Comparison of ENCODE assay signal across 13 cellular contexts in genomic region chr3:73559730-73560129, GRCh38.
"Had no signal": no experiment of that assay in that cellular context is flagged by ENCODE, and none has a peak within 500 bp of the region (broad histone marks: within the 10 kb centered on the region; RNA-seq: fewer than 3 reads in every experiment).

No MANE protein-coding gene starts in this region.

- DNase-seq: activated CD4-positive, alpha-beta memory T cell treated with anti-CD3 and anti-CD28 coated beads, Interleukin-2, amount 10 ng/mL, durations not matched to agents 7 days and 5 days; activated CD4-positive, alpha-beta T cell treated with anti-CD3 and anti-CD28 coated beads for 36 hours; activated naive CD8-positive, alpha-beta T cell treated with anti-CD3 and anti-CD28 coated beads, Interleukin-2, amount 10 ng/mL, durations not matched to agents 7 days and 5 days; activated T-cell treated with anti-CD3 and anti-CD28 coated beads, Interleukin-2, amount 50 U/mL, for 72 hours; aorta; lower lobe of right lung; occipital lobe; stimulated activated CD4-positive, alpha-beta T cell treated with anti-CD3 and anti-CD28 coated beads, Interleukin-4, amount 100 ng/mL, for 1 hour; stimulated activated CD8-positive, alpha-beta memory T cell treated with anti-CD3 and anti-CD28 coated beads, Interleukin-4, amount 100 ng/mL, for 48 hours; uterus had no signal

- H3K27ac Mint-ChIP-seq: activated CD4-positive, alpha-beta memory T cell treated with anti-CD3 and anti-CD28 coated beads, Interleukin-2, amount 10 ng/mL, durations not matched to agents 7 days and 5 days; activated CD4-positive, alpha-beta T cell treated with anti-CD3 and anti-CD28 coated beads for 36 hours; activated naive CD8-positive, alpha-beta T cell treated with anti-CD3 and anti-CD28 coated beads, Interleukin-2, amount 10 ng/mL, durations not matched to agents 7 days and 5 days; activated T-cell treated with anti-CD3 and anti-CD28 coated beads, Interleukin-2, amount 50 U/mL, for 72 hours; natural killer cell treated with Interleukin-12 subunit alpha and Interleukin-12 subunit beta and Interleukin-15 and Interleukin-18, amount 100 ng/mL, for 72 hours; stimulated activated naive CD8-positive, alpha-beta T cell treated with anti-CD3 and anti-CD28 coated beads, Interleukin-15, Interleukin-2, amounts not matched to agents 100 ng/mL and 50 ng/mL, for 24 hours had no signal

- H3K9me3 ChIP-seq: lower lobe of right lung, uterus had no signal

- H3K36me3 Mint-ChIP-seq: activated naive CD8-positive, alpha-beta T cell treated with anti-CD3 and anti-CD28 coated beads, Interleukin-2, amount 10 ng/mL, durations not matched to agents 7 days and 5 days; natural killer cell treated with Interleukin-12 subunit alpha and Interleukin-12 subunit beta and Interleukin-15 and Interleukin-18, amount 100 ng/mL, for 72 hours had no signal

- H3K4me3 Mint-ChIP-seq: activated CD4-positive, alpha-beta memory T cell treated with anti-CD3 and anti-CD28 coated beads, Interleukin-2, amount 10 ng/mL, durations not matched to agents 7 days and 5 days; activated CD4-positive, alpha-beta T cell treated with anti-CD3 and anti-CD28 coated beads for 36 hours; activated naive CD8-positive, alpha-beta T cell treated with anti-CD3 and anti-CD28 coated beads, Interleukin-2, amount 10 ng/mL, durations not matched to agents 7 days and 5 days; activated T-cell treated with anti-CD3 and anti-CD28 coated beads, Interleukin-2, amount 50 U/mL, for 72 hours; natural killer cell treated with Interleukin-12 subunit alpha and Interleukin-12 subunit beta and Interleukin-15 and Interleukin-18, amount 100 ng/mL, for 72 hours; stimulated activated naive CD8-positive, alpha-beta T cell treated with anti-CD3 and anti-CD28 coated beads, Interleukin-15, Interleukin-2, amounts not matched to agents 100 ng/mL and 50 ng/mL, for 24 hours had no signal

- H3K27me3 ChIP-seq: uterus had no signal

- H3K4me3 ChIP-seq: lower lobe of right lung, uterus had no signal

- H3K36me3 ChIP-seq: lower lobe of right lung, uterus had no signal

- H3K27me3 Mint-ChIP-seq: activated CD4-positive, alpha-beta memory T cell treated with anti-CD3 and anti-CD28 coated beads, Interleukin-2, amount 10 ng/mL, durations not matched to agents 7 days and 5 days; activated CD4-positive, alpha-beta T cell treated with anti-CD3 and anti-CD28 coated beads for 36 hours; activated naive CD8-positive, alpha-beta T cell treated with anti-CD3 and anti-CD28 coated beads, Interleukin-2, amount 10 ng/mL, durations not matched to agents 7 days and 5 days; natural killer cell treated with Interleukin-12 subunit alpha and Interleukin-12 subunit beta and Interleukin-15 and Interleukin-18, amount 100 ng/mL, for 72 hours; stimulated activated naive CD8-positive, alpha-beta T cell treated with anti-CD3 and anti-CD28 coated beads, Interleukin-15, Interleukin-2, amounts not matched to agents 100 ng/mL and 50 ng/mL, for 24 hours had no signal

- H3K4me1 Mint-ChIP-seq: activated CD4-positive, alpha-beta memory T cell treated with anti-CD3 and anti-CD28 coated beads, Interleukin-2, amount 10 ng/mL, durations not matched to agents 7 days and 5 days; activated CD4-positive, alpha-beta T cell treated with anti-CD3 and anti-CD28 coated beads for 36 hours; activated naive CD8-positive, alpha-beta T cell treated with anti-CD3 and anti-CD28 coated beads, Interleukin-2, amount 10 ng/mL, durations not matched to agents 7 days and 5 days had no signal

- H3K27ac ChIP-seq: lower lobe of right lung had no signal

- H3K9me3 Mint-ChIP-seq: activated CD4-positive, alpha-beta memory T cell treated with anti-CD3 and anti-CD28 coated beads, Interleukin-2, amount 10 ng/mL, durations not matched to agents 7 days and 5 days; activated naive CD8-positive, alpha-beta T cell treated with anti-CD3 and anti-CD28 coated beads, Interleukin-2, amount 10 ng/mL, durations not matched to agents 7 days and 5 days; activated T-cell treated with anti-CD3 and anti-CD28 coated beads, Interleukin-2, amount 50 U/mL, for 72 hours; stimulated activated naive CD8-positive, alpha-beta T cell treated with anti-CD3 and anti-CD28 coated beads, Interleukin-15, Interleukin-2, amounts not matched to agents 100 ng/mL and 50 ng/mL, for 24 hours had no signal

- ATAC-seq: activated CD4-positive, alpha-beta T cell treated with anti-CD3 and anti-CD28 coated beads for 36 hours; activated T-cell treated with anti-CD3 and anti-CD28 coated beads, Interleukin-2, amount 50 U/mL, for 72 hours; lower lobe of right lung; natural killer cell treated with Interleukin-12 subunit alpha and Interleukin-12 subunit beta and Interleukin-15 and Interleukin-18, amount 100 ng/mL, for 72 hours had no signal

- FAIRE-seq: bronchial epithelial cell had no signal
